ENCODE assay signal across 1 cellular context in genomic region chr1:224343679-224344078, GRCh38.
TF ChIP-seq lines count a peak whose summit lies in the region.

No MANE protein-coding gene starts in this region.

TF ChIP-seq in GM23338, 12 proteins besides CTCF, POLR2A, EP300 and RAD21 (continued from another document):
- TF ChIP-seq ZNF462 (CRISPR knock-in tag; IDR thresholded peaks at IDR 0.05) (no peak), CREB1 (CRISPR knock-in tag; IDR thresholded peaks at IDR 0.05; ENCODE audit: low read depth) (no peak), NANOG (IDR thresholded peaks at IDR 0.05; ENCODE audit: borderline replicate concordance) (no peak), JUNB (IDR thresholded peaks at IDR 0.05; ENCODE audit: unreplicated experiment) (no peak), EZH2 (IDR thresholded peaks at IDR 0.05; ENCODE audit: low read depth, unreplicated experiment) (no peak)
